Comparison of ENCODE assay signal across 8 cellular contexts in the genomic region with DNA sequence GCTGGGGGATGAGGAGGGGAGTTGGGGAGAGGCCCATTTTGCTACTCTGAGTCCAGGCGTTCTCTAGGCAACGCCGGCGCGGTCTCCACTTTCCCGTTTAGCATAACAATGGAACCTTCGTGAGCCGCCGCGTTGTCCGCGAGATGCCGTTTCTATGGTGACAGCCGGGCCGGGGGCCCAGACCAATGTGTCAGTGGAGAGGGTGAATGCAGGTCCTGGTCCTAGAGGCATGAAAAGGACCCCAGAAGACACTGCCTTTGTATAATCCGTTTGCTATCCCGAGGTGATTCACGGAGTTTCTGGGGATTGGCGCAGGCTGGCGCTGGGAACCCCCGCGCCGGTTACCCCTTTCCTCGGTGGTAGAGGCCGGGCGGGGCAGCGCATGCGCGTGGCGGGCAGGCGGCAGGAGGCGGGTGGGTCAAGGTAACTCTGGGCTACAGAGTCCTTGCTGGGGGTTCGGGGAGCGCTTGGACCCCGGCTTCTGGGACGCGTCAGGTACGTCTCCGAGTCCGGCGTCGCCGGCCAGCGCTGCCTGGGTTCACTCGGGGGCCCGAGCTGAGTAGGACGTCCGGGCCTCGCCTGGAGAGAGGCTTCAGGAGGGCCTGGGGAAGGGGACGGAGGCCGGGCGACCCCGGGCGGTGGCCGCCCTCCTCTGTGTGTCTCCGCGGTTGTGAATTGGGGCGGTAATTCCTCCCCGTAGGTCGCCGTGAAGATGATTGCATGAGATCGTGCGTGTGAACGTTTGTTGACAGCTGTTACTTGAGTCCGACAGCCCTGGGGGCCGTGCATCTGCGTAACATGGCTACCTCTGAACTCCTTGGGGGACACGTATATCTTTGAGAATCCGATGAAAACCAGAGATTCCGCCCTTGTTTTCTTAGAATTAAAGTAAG. TPM values are rescaled to one million over a fixed set of nuclear protein-coding genes. Genes with fewer than 3 reads are reported as not detected.
A peak's percentile ranks its signal among the peaks of the same experiment; 100 is the strongest.
DNase-seq lines count a peak whose midpoint lies in the region; ATAC-seq and TF ChIP-seq lines count a peak whose summit lies in the region.

CBY1 (plus strand) TSS at position 383 of the 893 bp plus-strand sequence. CDS start 11,417 bp downstream, outside the sequence.
FAM227A (minus strand) TSS at position 137 of the 893 bp plus-strand sequence. CDS start 6,224 bp downstream, outside the sequence.

- peak within 1 kb of the TSS; percentile 80 for H2AFZ ChIP-seq in hepatocyte

- peak within 1 kb of the TSS; percentile 97 for H3K27ac ChIP-seq in hepatocyte
- H3K27ac ChIP-seq in rectal smooth muscle tissue (ENCODE audit: low read depth, low read length) = peak within 1 kb of the TSS; percentile 96
- H3K27ac ChIP-seq in vagina = peak within 1 kb of the TSS; percentile 86

- peak in 1 of 2 donors; percentile 55 for TF ChIP-seq POLR2A in vagina (IDR thresholded peaks at IDR 0.05)

- intact Hi-C loops in vagina (cut with DNase I) = no loop called here

- H3K9me3 ChIP-seq in hepatocyte (ENCODE audit: low read depth) (no peaks in the 10 kb centered on the region), vagina (no peaks in the 10 kb centered on the region)

- DNase-seq in NCI-H2029 (lab: John Stamatoyannopoulos, UW) (peak; percentile 92), T1000 (lab: John Stamatoyannopoulos, UW) (peak; percentile 87), astrocyte of the hippocampus (ENCODE audit: low read depth, low spot score) (peak; percentile 97), hepatocyte (ENCODE audit: low spot score) (peak; percentile 93), vagina (ENCODE audit: extremely low spot score in 2 of 2) (no peak)

- no peaks in the 10 kb centered on the region for H4K20me1 ChIP-seq in hepatocyte (ENCODE audit: insufficient read depth, poor library complexity, severe bottlenecking)

- ATAC-seq in GM18502 (IDR thresholded peaks at IDR 0.05; ENCODE audit: poor library complexity, unreplicated experiment) (peak; percentile 78), HG02973 (IDR thresholded peaks at IDR 0.05; ENCODE audit: unreplicated experiment) (peak; percentile 53)

- no peaks in the 10 kb centered on the region for H3K27me3 ChIP-seq in hepatocyte
- no peaks in the 10 kb centered on the region for H3K27me3 ChIP-seq in rectal smooth muscle tissue (ENCODE audit: control insufficient read depth, insufficient read depth, low read length)
- no peaks in the 10 kb centered on the region for H3K27me3 ChIP-seq in vagina

- H3K79me2 ChIP-seq in hepatocyte = peaks cover 59% of the 10 kb centered on the region

- under 1% methylated on average over 66 of the region's 70 CpGs for WGBS in hepatocyte (ENCODE audit: low lambda C conversion rate, missing lambda C conversion rate)

- H3K36me3 ChIP-seq in hepatocyte (replicated peaks; ENCODE audit: insufficient read depth, low read depth) = no peaks in the 10 kb centered on the region
- H3K36me3 ChIP-seq in rectal smooth muscle tissue (ENCODE audit: control insufficient read depth, insufficient read depth, low read length) = no peaks in the 10 kb centered on the region
- H3K36me3 ChIP-seq in vagina = no peaks in the 10 kb centered on the region

- H3K4me2 ChIP-seq in hepatocyte = peak within 1 kb of the TSS; percentile 93

- H3K4me1 ChIP-seq in hepatocyte (ENCODE audit: insufficient read depth) (peaks cover 8% of the 10 kb centered on the region), rectal smooth muscle tissue (ENCODE audit: control insufficient read depth, insufficient read depth, low read length) (peaks cover 9% of the 10 kb centered on the region), vagina (peaks cover 20% of the 10 kb centered on the region)

- peak within 1 kb of the TSS; percentile 82 for H3K4me3 ChIP-seq in hepatocyte
- H3K4me3 ChIP-seq in rectal smooth muscle tissue (ENCODE audit: low read length) = peak within 1 kb of the TSS; percentile 92
- peak within 1 kb of the TSS; percentile 63 to 87 for H3K4me3 ChIP-seq in vagina

- H3K9ac ChIP-seq in rectal smooth muscle tissue (ENCODE audit: low read length) = peak within 1 kb of the TSS; percentile 92

- no peaks in the 10 kb centered on the region for H3K9me2 ChIP-seq in hepatocyte (replicated peaks; ENCODE audit: insufficient read depth)

- TF ChIP-seq CTCF in hepatocyte (IDR thresholded peaks at IDR 0.05; ENCODE audit: poor library complexity) = no peak
- TF ChIP-seq CTCF in vagina (IDR thresholded peaks at IDR 0.05) = no peak

RNA-seq across cellular contexts. Expression of gene CBY1, which starts in this region (rescaled TPM):
- total RNA-seq in hepatocyte (19.7 and 20.5 TPM in 2 replicates), vagina (11.8 TPM)
- 35.8 and 39.4 TPM in 2 replicates for polyA plus RNA-seq in hepatocyte

RNA-seq across cellular contexts. Expression of gene FAM227A, which starts in this region (rescaled TPM):
- 1.1 and 2.9 TPM in 2 replicates for total RNA-seq in hepatocyte
- polyA plus RNA-seq in hepatocyte = 0.51 and 2.3 TPM in 2 replicates
- 0.25 TPM for total RNA-seq in vagina

Comparison
In these comparisons a context has a peak if more than half of its experiments do, and no peak if none do; other contexts are left out.
1. DNase-seq: peak in NCI-H2029 (single experiment), T1000 (single experiment), astrocyte of the hippocampus (single experiment) and hepatocyte (single experiment); none in vagina (0 of 2).
2. Peak in every context shown above with its lines, with median percentiles within 50 percentile points of each other: H3K27ac ChIP-seq and H3K4me3 ChIP-seq.